ENCODE assay signal across 1 cellular context in the genomic region with DNA sequence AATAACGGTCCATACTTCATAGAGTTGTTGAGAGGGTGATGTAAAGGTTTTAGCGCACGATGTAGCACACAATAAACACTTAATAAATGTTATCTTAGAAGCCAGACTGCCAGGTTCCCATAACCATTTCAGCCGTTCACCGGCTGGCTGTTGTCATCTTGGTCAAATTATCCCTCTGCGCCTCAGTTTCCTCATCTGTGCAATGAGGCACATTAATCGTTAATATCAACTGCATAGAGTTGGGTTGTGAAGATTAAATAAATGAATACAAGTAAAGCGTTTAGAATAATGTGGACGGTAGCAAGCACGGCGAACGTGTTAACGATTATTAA.
TF ChIP-seq lines count a peak whose summit lies in the region.

No MANE protein-coding gene starts in this region.

TF ChIP-seq in K562, 482 proteins besides CTCF, POLR2A, EP300 and RAD21 (continued from another document and continues in another):
- no peak for TF ChIP-seq DDX20 (tag; IDR thresholded peaks at IDR 0.05; ENCODE audit: low read depth)
- no peak for TF ChIP-seq SIRT6 (IDR thresholded peaks at IDR 0.05; ENCODE audit: low read depth, low read length)
- TF ChIP-seq DNMT1 (IDR thresholded peaks at IDR 0.05): no peak
- no peak for TF ChIP-seq ZNF57 (CRISPR knock-in tag; IDR thresholded peaks at IDR 0.05)
- no peak for TF ChIP-seq CHD4 (IDR thresholded peaks at IDR 0.05; ENCODE audit: insufficient read depth, insufficient replicate concordance, low read depth, low read length, poor library complexity, severe bottlenecking)
- TF ChIP-seq KDM1A (IDR thresholded peaks at IDR 0.05): no peak
- TF ChIP-seq, protein P1, sequence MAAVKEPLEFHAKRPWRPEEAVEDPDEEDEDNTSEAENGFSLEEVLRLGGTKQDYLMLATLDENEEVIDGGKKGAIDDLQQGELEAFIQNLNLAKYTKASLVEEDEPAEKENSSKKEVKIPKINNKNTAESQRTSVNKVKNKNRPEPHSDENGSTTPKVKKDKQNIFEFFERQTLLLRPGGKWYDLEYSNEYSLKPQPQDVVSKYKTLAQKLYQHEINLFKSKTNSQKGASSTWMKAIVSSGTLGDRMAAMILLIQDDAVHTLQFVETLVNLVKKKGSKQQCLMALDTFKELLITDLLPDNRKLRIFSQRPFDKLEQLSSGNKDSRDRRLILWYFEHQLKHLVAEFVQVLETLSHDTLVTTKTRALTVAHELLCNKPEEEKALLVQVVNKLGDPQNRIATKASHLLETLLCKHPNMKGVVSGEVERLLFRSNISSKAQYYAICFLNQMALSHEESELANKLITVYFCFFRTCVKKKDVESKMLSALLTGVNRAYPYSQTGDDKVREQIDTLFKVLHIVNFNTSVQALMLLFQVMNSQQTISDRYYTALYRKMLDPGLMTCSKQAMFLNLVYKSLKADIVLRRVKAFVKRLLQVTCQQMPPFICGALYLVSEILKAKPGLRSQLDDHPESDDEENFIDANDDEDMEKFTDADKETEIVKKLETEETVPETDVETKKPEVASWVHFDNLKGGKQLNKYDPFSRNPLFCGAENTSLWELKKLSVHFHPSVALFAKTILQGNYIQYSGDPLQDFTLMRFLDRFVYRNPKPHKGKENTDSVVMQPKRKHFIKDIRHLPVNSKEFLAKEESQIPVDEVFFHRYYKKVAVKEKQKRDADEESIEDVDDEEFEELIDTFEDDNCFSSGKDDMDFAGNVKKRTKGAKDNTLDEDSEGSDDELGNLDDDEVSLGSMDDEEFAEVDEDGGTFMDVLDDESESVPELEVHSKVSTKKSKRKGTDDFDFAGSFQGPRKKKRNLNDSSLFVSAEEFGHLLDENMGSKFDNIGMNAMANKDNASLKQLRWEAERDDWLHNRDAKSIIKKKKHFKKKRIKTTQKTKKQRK (IDR thresholded peaks at IDR 0.05; ENCODE audit: borderline replicate concordance, low read depth, low read length): no peak
- TF ChIP-seq ZFPM2 (CRISPR knock-in tag; IDR thresholded peaks at IDR 0.05): no peak
- TF ChIP-seq TAF7 (tag; IDR thresholded peaks at IDR 0.05): no peak
- TF ChIP-seq STAT5A (IDR thresholded peaks at IDR 0.05; ENCODE audit: borderline replicate concordance, low read length): no peak
- TF ChIP-seq NFXL1 (CRISPR knock-in tag; IDR thresholded peaks at IDR 0.05): no peak
- TF ChIP-seq, protein P2, sequence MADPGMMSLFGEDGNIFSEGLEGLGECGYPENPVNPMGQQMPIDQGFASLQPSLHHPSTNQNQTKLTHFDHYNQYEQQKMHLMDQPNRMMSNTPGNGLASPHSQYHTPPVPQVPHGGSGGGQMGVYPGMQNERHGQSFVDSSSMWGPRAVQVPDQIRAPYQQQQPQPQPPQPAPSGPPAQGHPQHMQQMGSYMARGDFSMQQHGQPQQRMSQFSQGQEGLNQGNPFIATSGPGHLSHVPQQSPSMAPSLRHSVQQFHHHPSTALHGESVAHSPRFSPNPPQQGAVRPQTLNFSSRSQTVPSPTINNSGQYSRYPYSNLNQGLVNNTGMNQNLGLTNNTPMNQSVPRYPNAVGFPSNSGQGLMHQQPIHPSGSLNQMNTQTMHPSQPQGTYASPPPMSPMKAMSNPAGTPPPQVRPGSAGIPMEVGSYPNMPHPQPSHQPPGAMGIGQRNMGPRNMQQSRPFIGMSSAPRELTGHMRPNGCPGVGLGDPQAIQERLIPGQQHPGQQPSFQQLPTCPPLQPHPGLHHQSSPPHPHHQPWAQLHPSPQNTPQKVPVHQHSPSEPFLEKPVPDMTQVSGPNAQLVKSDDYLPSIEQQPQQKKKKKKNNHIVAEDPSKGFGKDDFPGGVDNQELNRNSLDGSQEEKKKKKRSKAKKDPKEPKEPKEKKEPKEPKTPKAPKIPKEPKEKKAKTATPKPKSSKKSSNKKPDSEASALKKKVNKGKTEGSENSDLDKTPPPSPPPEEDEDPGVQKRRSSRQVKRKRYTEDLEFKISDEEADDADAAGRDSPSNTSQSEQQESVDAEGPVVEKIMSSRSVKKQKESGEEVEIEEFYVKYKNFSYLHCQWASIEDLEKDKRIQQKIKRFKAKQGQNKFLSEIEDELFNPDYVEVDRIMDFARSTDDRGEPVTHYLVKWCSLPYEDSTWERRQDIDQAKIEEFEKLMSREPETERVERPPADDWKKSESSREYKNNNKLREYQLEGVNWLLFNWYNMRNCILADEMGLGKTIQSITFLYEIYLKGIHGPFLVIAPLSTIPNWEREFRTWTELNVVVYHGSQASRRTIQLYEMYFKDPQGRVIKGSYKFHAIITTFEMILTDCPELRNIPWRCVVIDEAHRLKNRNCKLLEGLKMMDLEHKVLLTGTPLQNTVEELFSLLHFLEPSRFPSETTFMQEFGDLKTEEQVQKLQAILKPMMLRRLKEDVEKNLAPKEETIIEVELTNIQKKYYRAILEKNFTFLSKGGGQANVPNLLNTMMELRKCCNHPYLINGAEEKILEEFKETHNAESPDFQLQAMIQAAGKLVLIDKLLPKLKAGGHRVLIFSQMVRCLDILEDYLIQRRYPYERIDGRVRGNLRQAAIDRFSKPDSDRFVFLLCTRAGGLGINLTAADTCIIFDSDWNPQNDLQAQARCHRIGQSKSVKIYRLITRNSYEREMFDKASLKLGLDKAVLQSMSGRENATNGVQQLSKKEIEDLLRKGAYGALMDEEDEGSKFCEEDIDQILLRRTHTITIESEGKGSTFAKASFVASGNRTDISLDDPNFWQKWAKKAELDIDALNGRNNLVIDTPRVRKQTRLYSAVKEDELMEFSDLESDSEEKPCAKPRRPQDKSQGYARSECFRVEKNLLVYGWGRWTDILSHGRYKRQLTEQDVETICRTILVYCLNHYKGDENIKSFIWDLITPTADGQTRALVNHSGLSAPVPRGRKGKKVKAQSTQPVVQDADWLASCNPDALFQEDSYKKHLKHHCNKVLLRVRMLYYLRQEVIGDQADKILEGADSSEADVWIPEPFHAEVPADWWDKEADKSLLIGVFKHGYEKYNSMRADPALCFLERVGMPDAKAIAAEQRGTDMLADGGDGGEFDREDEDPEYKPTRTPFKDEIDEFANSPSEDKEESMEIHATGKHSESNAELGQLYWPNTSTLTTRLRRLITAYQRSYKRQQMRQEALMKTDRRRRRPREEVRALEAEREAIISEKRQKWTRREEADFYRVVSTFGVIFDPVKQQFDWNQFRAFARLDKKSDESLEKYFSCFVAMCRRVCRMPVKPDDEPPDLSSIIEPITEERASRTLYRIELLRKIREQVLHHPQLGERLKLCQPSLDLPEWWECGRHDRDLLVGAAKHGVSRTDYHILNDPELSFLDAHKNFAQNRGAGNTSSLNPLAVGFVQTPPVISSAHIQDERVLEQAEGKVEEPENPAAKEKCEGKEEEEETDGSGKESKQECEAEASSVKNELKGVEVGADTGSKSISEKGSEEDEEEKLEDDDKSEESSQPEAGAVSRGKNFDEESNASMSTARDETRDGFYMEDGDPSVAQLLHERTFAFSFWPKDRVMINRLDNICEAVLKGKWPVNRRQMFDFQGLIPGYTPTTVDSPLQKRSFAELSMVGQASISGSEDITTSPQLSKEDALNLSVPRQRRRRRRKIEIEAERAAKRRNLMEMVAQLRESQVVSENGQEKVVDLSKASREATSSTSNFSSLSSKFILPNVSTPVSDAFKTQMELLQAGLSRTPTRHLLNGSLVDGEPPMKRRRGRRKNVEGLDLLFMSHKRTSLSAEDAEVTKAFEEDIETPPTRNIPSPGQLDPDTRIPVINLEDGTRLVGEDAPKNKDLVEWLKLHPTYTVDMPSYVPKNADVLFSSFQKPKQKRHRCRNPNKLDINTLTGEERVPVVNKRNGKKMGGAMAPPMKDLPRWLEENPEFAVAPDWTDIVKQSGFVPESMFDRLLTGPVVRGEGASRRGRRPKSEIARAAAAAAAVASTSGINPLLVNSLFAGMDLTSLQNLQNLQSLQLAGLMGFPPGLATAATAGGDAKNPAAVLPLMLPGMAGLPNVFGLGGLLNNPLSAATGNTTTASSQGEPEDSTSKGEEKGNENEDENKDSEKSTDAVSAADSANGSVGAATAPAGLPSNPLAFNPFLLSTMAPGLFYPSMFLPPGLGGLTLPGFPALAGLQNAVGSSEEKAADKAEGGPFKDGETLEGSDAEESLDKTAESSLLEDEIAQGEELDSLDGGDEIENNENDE (IDR thresholded peaks at IDR 0.05; ENCODE audit: low read depth, low read length): no peak
- no peak for TF ChIP-seq CBX8 (IDR thresholded peaks at IDR 0.05; ENCODE audit: borderline replicate concordance, extremely low read depth, low read depth, low read length, poor library complexity, severe bottlenecking)
- TF ChIP-seq GABPA (tag; conservative IDR thresholded peaks at IDR 0.05; ENCODE audit: low read depth): 0 out of 2 replicates have a peak, but pooled peaks have one; percentile 7
- TF ChIP-seq GABPB1 (CRISPR knock-in tag; IDR thresholded peaks at IDR 0.05): no peak
- TF ChIP-seq ZNF324 (CRISPR knock-in tag; IDR thresholded peaks at IDR 0.05): no peak
- TF ChIP-seq, protein P3, sequence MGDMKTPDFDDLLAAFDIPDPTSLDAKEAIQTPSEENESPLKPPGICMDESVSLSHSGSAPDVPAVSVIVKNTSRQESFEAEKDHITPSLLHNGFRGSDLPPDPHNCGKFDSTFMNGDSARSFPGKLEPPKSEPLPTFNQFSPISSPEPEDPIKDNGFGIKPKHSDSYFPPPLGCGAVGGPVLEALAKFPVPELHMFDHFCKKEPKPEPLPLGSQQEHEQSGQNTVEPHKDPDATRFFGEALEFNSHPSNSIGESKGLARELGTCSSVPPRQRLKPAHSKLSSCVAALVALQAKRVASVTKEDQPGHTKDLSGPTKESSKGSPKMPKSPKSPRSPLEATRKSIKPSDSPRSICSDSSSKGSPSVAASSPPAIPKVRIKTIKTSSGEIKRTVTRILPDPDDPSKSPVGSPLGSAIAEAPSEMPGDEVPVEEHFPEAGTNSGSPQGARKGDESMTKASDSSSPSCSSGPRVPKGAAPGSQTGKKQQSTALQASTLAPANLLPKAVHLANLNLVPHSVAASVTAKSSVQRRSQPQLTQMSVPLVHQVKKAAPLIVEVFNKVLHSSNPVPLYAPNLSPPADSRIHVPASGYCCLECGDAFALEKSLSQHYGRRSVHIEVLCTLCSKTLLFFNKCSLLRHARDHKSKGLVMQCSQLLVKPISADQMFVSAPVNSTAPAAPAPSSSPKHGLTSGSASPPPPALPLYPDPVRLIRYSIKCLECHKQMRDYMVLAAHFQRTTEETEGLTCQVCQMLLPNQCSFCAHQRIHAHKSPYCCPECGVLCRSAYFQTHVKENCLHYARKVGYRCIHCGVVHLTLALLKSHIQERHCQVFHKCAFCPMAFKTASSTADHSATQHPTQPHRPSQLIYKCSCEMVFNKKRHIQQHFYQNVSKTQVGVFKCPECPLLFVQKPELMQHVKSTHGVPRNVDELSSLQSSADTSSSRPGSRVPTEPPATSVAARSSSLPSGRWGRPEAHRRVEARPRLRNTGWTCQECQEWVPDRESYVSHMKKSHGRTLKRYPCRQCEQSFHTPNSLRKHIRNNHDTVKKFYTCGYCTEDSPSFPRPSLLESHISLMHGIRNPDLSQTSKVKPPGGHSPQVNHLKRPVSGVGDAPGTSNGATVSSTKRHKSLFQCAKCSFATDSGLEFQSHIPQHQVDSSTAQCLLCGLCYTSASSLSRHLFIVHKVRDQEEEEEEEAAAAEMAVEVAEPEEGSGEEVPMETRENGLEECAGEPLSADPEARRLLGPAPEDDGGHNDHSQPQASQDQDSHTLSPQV (IDR thresholded peaks at IDR 0.05): peak; percentile 45; the same call in 1 of the 2 replicates
- TF ChIP-seq, protein P4, sequence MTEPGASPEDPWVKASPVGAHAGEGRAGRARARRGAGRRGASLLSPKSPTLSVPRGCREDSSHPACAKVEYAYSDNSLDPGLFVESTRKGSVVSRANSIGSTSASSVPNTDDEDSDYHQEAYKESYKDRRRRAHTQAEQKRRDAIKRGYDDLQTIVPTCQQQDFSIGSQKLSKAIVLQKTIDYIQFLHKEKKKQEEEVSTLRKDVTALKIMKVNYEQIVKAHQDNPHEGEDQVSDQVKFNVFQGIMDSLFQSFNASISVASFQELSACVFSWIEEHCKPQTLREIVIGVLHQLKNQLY (CRISPR knock-in tag; conservative IDR thresholded peaks at IDR 0.05): no peak
- TF ChIP-seq RFX7 (CRISPR knock-in tag; IDR thresholded peaks at IDR 0.05): no peak
- no peak for TF ChIP-seq MTA3 (IDR thresholded peaks at IDR 0.05; ENCODE audit: borderline replicate concordance)
- TF ChIP-seq SRSF1 (IDR thresholded peaks at IDR 0.05; ENCODE audit: low read depth, low read length): no peak
- TF ChIP-seq NR4A1 (CRISPR knock-in tag; IDR thresholded peaks at IDR 0.05): no peak
- 0 out of 2 replicates have a peak, but pooled peaks have one; percentile 28 for TF ChIP-seq NR4A1 (tag; IDR thresholded peaks at IDR 0.05)
- TF ChIP-seq ZNF589 (CRISPR knock-in tag; IDR thresholded peaks at IDR 0.05; ENCODE audit: low read depth): 0 out of 2 replicates have a peak, but pooled peaks have one; percentile 42
- no peak for TF ChIP-seq FOS (IDR thresholded peaks at IDR 0.05; ENCODE audit: extremely low read depth, insufficient read length)
- no peak for TF ChIP-seq TAF15 (IDR thresholded peaks at IDR 0.05; ENCODE audit: low read depth, low read length)
- peak; percentile 27 for TF ChIP-seq RBM25 (IDR thresholded peaks at IDR 0.05; ENCODE audit: low read depth, low read length, severe bottlenecking)
- TF ChIP-seq SIN3A (IDR thresholded peaks at IDR 0.05; ENCODE audit: borderline replicate concordance in 2 of 2, control insufficient read depth in 1 of 2, low read depth in 2 of 2, low read length in 2 of 2): no peak
- TF ChIP-seq NCOA6 (IDR thresholded peaks at IDR 0.05): no peak
- TF ChIP-seq CCNT2 (IDR thresholded peaks at IDR 0.05; ENCODE audit: borderline replicate concordance, extremely low read depth, insufficient read length, low read depth, low read length): no peak
- no peak for TF ChIP-seq RBM22 (IDR thresholded peaks at IDR 0.05; ENCODE audit: low read depth, low read length, poor library complexity, severe bottlenecking)
- TF ChIP-seq HDAC3 (IDR thresholded peaks at IDR 0.05; ENCODE audit: borderline replicate concordance, partially characterized antibody): no peak
- TF ChIP-seq, protein P5, sequence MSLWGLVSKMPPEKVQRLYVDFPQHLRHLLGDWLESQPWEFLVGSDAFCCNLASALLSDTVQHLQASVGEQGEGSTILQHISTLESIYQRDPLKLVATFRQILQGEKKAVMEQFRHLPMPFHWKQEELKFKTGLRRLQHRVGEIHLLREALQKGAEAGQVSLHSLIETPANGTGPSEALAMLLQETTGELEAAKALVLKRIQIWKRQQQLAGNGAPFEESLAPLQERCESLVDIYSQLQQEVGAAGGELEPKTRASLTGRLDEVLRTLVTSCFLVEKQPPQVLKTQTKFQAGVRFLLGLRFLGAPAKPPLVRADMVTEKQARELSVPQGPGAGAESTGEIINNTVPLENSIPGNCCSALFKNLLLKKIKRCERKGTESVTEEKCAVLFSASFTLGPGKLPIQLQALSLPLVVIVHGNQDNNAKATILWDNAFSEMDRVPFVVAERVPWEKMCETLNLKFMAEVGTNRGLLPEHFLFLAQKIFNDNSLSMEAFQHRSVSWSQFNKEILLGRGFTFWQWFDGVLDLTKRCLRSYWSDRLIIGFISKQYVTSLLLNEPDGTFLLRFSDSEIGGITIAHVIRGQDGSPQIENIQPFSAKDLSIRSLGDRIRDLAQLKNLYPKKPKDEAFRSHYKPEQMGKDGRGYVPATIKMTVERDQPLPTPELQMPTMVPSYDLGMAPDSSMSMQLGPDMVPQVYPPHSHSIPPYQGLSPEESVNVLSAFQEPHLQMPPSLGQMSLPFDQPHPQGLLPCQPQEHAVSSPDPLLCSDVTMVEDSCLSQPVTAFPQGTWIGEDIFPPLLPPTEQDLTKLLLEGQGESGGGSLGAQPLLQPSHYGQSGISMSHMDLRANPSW (CRISPR knock-in tag; IDR thresholded peaks at IDR 0.05): no peak
- TF ChIP-seq ZNF766 (CRISPR knock-in tag; conservative IDR thresholded peaks at IDR 0.05): no peak
- TF ChIP-seq CBFB (CRISPR knock-in tag; IDR thresholded peaks at IDR 0.05): no peak
- TF ChIP-seq ASH1L (IDR thresholded peaks at IDR 0.05; ENCODE audit: borderline replicate concordance, low read depth, partially characterized antibody): no peak
- TF ChIP-seq COPS2 (conservative IDR thresholded peaks at IDR 0.05): no peak
- 0 out of 4 replicates have a peak, but pooled peaks of 1 of the 2 experiments have one; percentile 21 for TF ChIP-seq NONO (IDR thresholded peaks at IDR 0.05; ENCODE audit: low read depth in 2 of 2, low read length in 1 of 2)
- no peak for TF ChIP-seq MCM7 (IDR thresholded peaks at IDR 0.05)
- no peak for TF ChIP-seq NR3C1 (CRISPR knock-in tag; IDR thresholded peaks at IDR 0.05)
